Comparison of ENCODE assay signal across 25 cellular contexts in the genomic region with DNA sequence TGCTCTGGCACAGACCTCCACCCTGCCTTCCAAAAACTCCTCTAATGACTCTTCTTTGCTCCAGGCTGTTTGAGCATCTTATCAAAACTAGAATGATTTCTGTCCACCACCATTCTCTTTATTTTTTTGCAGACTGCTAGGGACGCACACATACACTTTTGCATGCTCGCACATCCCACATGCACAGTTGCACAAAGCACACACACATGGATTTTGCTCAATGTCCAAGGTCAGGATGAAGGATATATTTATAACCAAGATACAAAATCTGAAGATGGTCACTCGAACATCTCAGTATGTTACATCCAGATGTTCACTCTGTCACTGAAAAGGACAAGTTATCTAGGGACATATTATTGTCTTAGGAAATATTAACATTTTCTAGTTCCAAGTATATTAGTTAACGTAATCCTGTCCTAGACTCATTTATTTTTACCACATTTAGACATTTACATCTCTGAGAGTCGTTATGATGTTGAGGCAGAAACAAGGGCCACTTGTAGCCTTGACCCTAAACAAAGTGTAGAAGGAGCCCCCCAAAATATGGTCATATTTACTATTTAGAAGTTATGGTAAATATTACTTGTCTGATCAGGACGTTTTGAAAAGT. TPM values are rescaled to one million over a fixed set of nuclear protein-coding genes. Genes with fewer than 3 reads are reported as not detected.
"Had no signal": no experiment of that assay in that cellular context is flagged by ENCODE, and none has a peak within 500 bp of the region (broad histone marks: within the 10 kb centered on the region; RNA-seq: fewer than 3 reads in every experiment).

No MANE protein-coding gene starts in this region.

- H3K4me3 Mint-ChIP-seq: activated naive CD8-positive, alpha-beta T cell treated with anti-CD3 and anti-CD28 coated beads for 36 hours; activated T-helper 17 cell treated with anti-CD3 and anti-CD28 coated beads, Interleukin-2, amount 50 U/mL, for 72 hours; memory B cell; stimulated activated memory B cell treated with anti-CD40 and anti-IgM and Interleukin-4, amounts not matched to agents 10 μg/mL and 1 μg/mL and 100 μg/mL, for 72 hours had no signal

- H3K9me3 ChIP-seq: colonic mucosa, pancreas, SK-N-SH, thoracic aorta, upper lobe of right lung had no signal

- DNase-seq: activated CD4-positive, alpha-beta T cell treated with anti-CD3 and anti-CD28 coated beads, Interleukin-2, amount 50 U/mL, for 1 hour; activated CD4-positive, CD25-positive, alpha-beta regulatory T cell treated with anti-CD3 and anti-CD28 coated beads, Interleukin-2, amount 50 U/mL, for 72 hours; activated naive CD4-positive, alpha-beta T cell; activated naive CD8-positive, alpha-beta T cell treated with anti-CD3 and anti-CD28 coated beads for 36 hours; activated T-cell treated with anti-CD3 and anti-CD28 coated beads, Interleukin-2, amount 50 U/mL, for 1 hour; anterior cingulate cortex; central memory CD4-positive, alpha-beta T cell; colonic mucosa; head of caudate nucleus; kidney glomerular epithelial cell; left ventricle myocardium superior; sigmoid colon; SK-N-SH; stimulated activated CD4-positive, alpha-beta T cell treated with anti-CD3 and anti-CD28 coated beads, Interleukin-4, amount 100 ng/mL, for 4 hours; T-cell; upper lobe of right lung had no signal

- H3K9me3 Mint-ChIP-seq: endodermal cell had no signal

- H3K27ac Mint-ChIP-seq: activated naive CD8-positive, alpha-beta T cell treated with anti-CD3 and anti-CD28 coated beads for 36 hours; activated T-helper 17 cell treated with anti-CD3 and anti-CD28 coated beads, Interleukin-2, amount 50 U/mL, for 72 hours; brain; endodermal cell; memory B cell; stimulated activated memory B cell treated with anti-CD40 and anti-IgM and Interleukin-4, amounts not matched to agents 10 μg/mL and 1 μg/mL and 100 μg/mL, for 72 hours had no signal

- H3K27me3 Mint-ChIP-seq: brain had no signal

- H3K36me3 Mint-ChIP-seq: brain; memory B cell; stimulated activated memory B cell treated with anti-CD40 and anti-IgM and Interleukin-4, amounts not matched to agents 10 μg/mL and 1 μg/mL and 100 μg/mL, for 72 hours had no signal

- ATAC-seq: activated T-helper 17 cell treated with anti-CD3 and anti-CD28 coated beads, Interleukin-2, amount 50 U/mL, for 72 hours; left ventricle myocardium superior; pancreas; stimulated activated memory B cell treated with anti-CD40 and anti-IgM and Interleukin-4, amounts not matched to agents 10 μg/mL and 1 μg/mL and 100 μg/mL, for 72 hours; T-cell; upper lobe of right lung had no signal

RNA-seq across cellular contexts. Expression of a gene that starts 3.4 kb away (rescaled TPM):
- total RNA-seq: activated naive CD8-positive, alpha-beta T cell treated with anti-CD3 and anti-CD28 coated beads for 36 hours; activated T-helper 17 cell treated with anti-CD3 and anti-CD28 coated beads, Interleukin-2, amount 50 U/mL, for 72 hours; frontal cortex; left ventricle myocardium superior; mononuclear cell; sigmoid colon; T-cell; thoracic aorta; upper lobe of right lung had no signal
